In the genomic region with DNA sequence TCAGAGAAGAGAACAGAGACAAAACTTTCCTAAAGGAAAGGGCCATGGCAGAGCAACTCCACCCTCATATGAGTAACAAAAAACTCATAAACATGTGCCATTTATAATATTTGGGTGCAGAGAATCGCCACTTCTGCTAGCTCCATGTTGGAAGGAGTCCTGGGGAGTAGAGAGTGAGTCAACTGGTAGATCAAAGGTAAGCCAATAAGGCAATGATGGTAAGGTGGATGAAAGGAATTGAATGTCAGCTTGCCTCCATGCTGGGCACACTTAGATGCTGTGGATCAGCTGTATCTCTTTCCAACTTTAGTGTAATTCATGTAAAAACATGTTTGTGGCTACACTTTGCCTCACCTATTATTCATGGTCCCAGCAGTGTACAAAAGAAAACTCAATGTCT, we compare ENCODE assay signal across 35 cellular contexts. TPM values are rescaled to one million over a fixed set of nuclear protein-coding genes. Genes with fewer than 3 reads are reported as not detected.
"Had no signal": no experiment of that assay in that cellular context is flagged by ENCODE, and none has a peak within 500 bp of the region (broad histone marks: within the 10 kb centered on the region; RNA-seq: fewer than 3 reads in every experiment).

No MANE protein-coding gene starts in this region.

- DNase-seq: activated B cell treated with CpG ODN at 0.5 μM for 24 hours; activated CD4-positive, alpha-beta memory T cell treated with anti-CD3 and anti-CD28 coated beads for 36 hours; activated CD4-positive, alpha-beta T cell treated with anti-CD3 and anti-CD28 coated beads for 4 hours; activated CD4-positive, alpha-beta T cell treated with anti-CD3 and anti-CD28 coated beads, Interleukin-2, amount 50 U/mL, for 1 hour; activated CD4-positive, CD25-positive, alpha-beta regulatory T cell treated with anti-CD3 and anti-CD28 coated beads, Interleukin-2, amount 50 U/mL, for 72 hours; activated CD8-positive, alpha-beta memory T cell treated with anti-CD3 and anti-CD28 coated beads, Interleukin-2, amount 50 U/mL, for 4 hours; activated naive CD4-positive, alpha-beta T cell treated with anti-CD3 and anti-CD28 coated beads, Interleukin-2, amount 10 ng/mL, durations not matched to agents 7 days and 5 days; activated naive CD8-positive, alpha-beta T cell treated with anti-CD3 and anti-CD28 coated beads, Interleukin-2, amount 50 U/mL, for 24 hours; activated T-cell treated with anti-CD3 and anti-CD28 coated beads for 4 hours; activated T-cell treated with anti-CD3 and anti-CD28 coated beads, Interleukin-2, amount 50 U/mL, for 4 hours; anterior cingulate cortex; KG1; NCI-H1105; NCI-H1417 treated with DMSO at 0.1 percent for 48 hours; NCI-H187 treated with DMSO at 0.1 percent for 48 hours; NCI-H2081; NCI-H345; NCI-H524 treated with DMSO at 0.1 percent for 48 hours; NCI-H748 treated with DMSO at 0.1 percent for 48 hours; PC-9; SIG-M5; SW 1271; T-helper 1 cell; T-helper 2 cell; T-helper 9 cell had no signal

- ATAC-seq: activated naive CD8-positive, alpha-beta T cell treated with anti-CD3 and anti-CD28 coated beads, Interleukin-2, amount 50 U/mL, for 24 hours; activated T-cell treated with anti-CD3 and anti-CD28 coated beads, Interleukin-2, amount 50 U/mL, for 4 hours; Right ventricle myocardium inferior had no signal

- H3K4me3 ChIP-seq: cardiac muscle cell, PC-9 had no signal

- H3K36me3 ChIP-seq: cardiac muscle cell had no signal

- H3K27ac ChIP-seq: cardiac muscle cell, PC-9, RWPE1, VCaP had no signal

- H3K4me2 ChIP-seq: PC-9 had no signal

- H2AFZ ChIP-seq: PC-9 had no signal

RNA-seq across cellular contexts. Expression of a gene that starts 4.7 kb away (rescaled TPM):
- total RNA-seq: activated B cell treated with CpG ODN at 0.5 μM for 24 hours; activated CD4-positive, alpha-beta memory T cell treated with anti-CD3 and anti-CD28 coated beads for 36 hours; activated T-cell treated with anti-CD3 and anti-CD28 coated beads, Interleukin-2, amount 50 U/mL, for 4 hours; activated T-helper 1 cell treated with anti-CD3 and anti-CD28 coated beads, Interleukin-12 subunit alpha, Interleukin-12 subunit beta, Interleukin-2, Interleukin-4 antibody, amounts not matched to agents 30 ng/mL and 10 ng/mL and 1 ng/mL, durations not matched to agents 14 hours and 24 hours and 36 hours; chondrocyte; LHCN-M2; NCI-H460; OCI-LY7; SK-MEL-5 had no signal
